17 cellular contexts compared by ENCODE assay signal in the genomic region with DNA sequence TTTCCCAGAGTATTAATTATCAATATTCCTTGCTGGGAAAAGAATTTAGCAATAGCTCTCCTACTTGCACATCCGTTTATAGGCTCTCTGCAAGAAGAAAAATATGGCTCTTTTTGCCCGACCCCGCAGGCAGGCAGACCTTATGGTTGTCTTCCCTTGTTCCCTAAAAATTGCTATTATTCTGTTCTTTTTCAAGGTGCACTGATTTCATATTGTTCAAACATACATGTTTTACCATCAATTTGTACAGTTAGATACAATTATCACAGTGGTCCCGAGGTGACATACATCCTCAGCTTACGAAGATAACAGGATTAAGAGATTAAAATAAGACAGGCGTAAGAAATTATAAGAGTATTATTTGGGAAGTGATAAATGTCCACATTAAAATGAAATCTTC. TPM values are rescaled to one million over a fixed set of nuclear protein-coding genes. Genes with fewer than 3 reads are reported as not detected.
"Had no signal": no experiment of that assay in that cellular context is flagged by ENCODE, and none has a peak within 500 bp of the region (broad histone marks: within the 10 kb centered on the region; RNA-seq: fewer than 3 reads in every experiment).

No MANE protein-coding gene starts in this region.

RNA-seq across cellular contexts. Expression of gene HTR1D, which starts 6.7 kb away (rescaled TPM):
- total RNA-seq: activated naive CD4-positive, alpha-beta T cell treated with anti-CD3 and anti-CD28 coated beads for 36 hours; activated naive CD4-positive, alpha-beta T cell treated with anti-CD3 and anti-CD28 coated beads, Interleukin-2, amount 50 U/mL, for 72 hours; activated naive CD8-positive, alpha-beta T cell treated with anti-CD3 and anti-CD28 coated beads for 36 hours; activated naive CD8-positive, alpha-beta T cell treated with anti-CD3 and anti-CD28 coated beads, Interleukin-2, amount 10 ng/mL, durations not matched to agents 7 days and 5 days; activated T-cell treated with anti-CD3 and anti-CD28 coated beads, Interleukin-2, amount 50 U/mL, for 4 hours; activated T-cell treated with anti-CD3 and anti-CD28 coated beads, Interleukin-2, amount 50 U/mL, for 72 hours; activated T-helper 1 cell treated with anti-CD3 and anti-CD28 coated beads, Interleukin-12 subunit alpha, Interleukin-12 subunit beta, Interleukin-2, Interleukin-4 antibody, amounts not matched to agents 30 ng/mL and 10 ng/mL and 1 ng/mL, durations not matched to agents 14 hours and 24 hours and 36 hours; activated T-helper 17 cell treated with anti-CD3 and anti-CD28 coated beads, Interleukin-2, amount 50 U/mL, for 72 hours; activated T-helper 2 cell treated with anti-CD3 and anti-CD28 coated beads, Interferon-gamma antibody, Interleukin-2, Interleukin-4, amounts not matched to agents 10 μg/mL and 5 μg/mL and 100 μg/mL, durations not matched to agents 14 hours and 24 hours and 36 hours; adrenal gland; aorta; ascending aorta; body of pancreas; breast epithelium; cardiac septum; cerebellum had no signal
- polyA plus RNA-seq: cardiac muscle cell had no signal
